In genomic region chr1:183073320-183073719, GRCh38 we compare ENCODE assay signal across 32 cellular contexts. TPM values are rescaled to one million over a fixed set of nuclear protein-coding genes. Genes with fewer than 3 reads are reported as not detected.
DNase-seq lines count a peak whose midpoint lies in the region; ATAC-seq, FAIRE-seq and TF ChIP-seq lines count a peak whose summit lies in the region.
"Had no signal": no experiment of that assay in that cellular context is flagged by ENCODE, and none has a peak within 500 bp of the region (broad histone marks: within the 10 kb centered on the region; RNA-seq: fewer than 3 reads in every experiment).

No MANE protein-coding gene starts in this region.

- H3K9me2 ChIP-seq in DOHH2 (replicated peaks; ENCODE audit: control insufficient read depth, low read length) = no peaks in the 10 kb centered on the region

- DNase-seq in ascending aorta (ENCODE audit: low spot score in 2 of 2) (no peak), pancreas (no peak)
- DNase-seq: activated CD4-positive, alpha-beta T cell treated with anti-CD3 and anti-CD28 coated beads for 1 hour; activated CD8-positive, alpha-beta T cell treated with anti-CD3 and anti-CD28 coated beads, Interleukin-2, amount 10 ng/mL, durations not matched to agents 7 days and 5 days; activated gamma-delta T cell; activated naive CD8-positive, alpha-beta T cell treated with anti-CD3 and anti-CD28 coated beads, Interleukin-2, amount 50 U/mL, for 24 hours; activated T-cell treated with anti-CD3 and anti-CD28 coated beads for 4 hours; CD4-positive, CD25-positive, alpha-beta regulatory T cell; effector memory CD4-positive, alpha-beta T cell; foreskin fibroblast; immature natural killer cell; Karpas-422; NCI-H1048; NCI-H2029; NCI-H446; ovary; right cardiac atrium; SJCRH30; stimulated activated naive CD8-positive, alpha-beta T cell treated with anti-CD3 and anti-CD28 coated beads, Interleukin-15, Interleukin-2, amounts not matched to agents 100 U/mL and 50 U/mL, for 24 hours; T-cell; tibial artery had no signal

- no peaks in the 10 kb centered on the region for H3K27me3 ChIP-seq in ACC112 (ENCODE audit: insufficient read depth, low read length)
- H3K27me3 ChIP-seq in DOHH2 (ENCODE audit: control insufficient read depth, low read length) = peaks cover 4% of the 10 kb centered on the region; the same call in 1 of the 2 replicates
- H3K27me3 ChIP-seq in ascending aorta = no peaks in the 10 kb centered on the region
- H3K27me3 ChIP-seq in pancreas = no peaks in the 10 kb centered on the region
- H3K27me3 ChIP-seq: hepatocyte, ovary, SJCRH30, tibial artery had no signal

- H3K79me2 ChIP-seq in ACC112 (ENCODE audit: control insufficient read depth, insufficient read depth, low read length, unreplicated experiment) = peaks cover 96% of the 10 kb centered on the region
- H3K79me2 ChIP-seq in DOHH2 (ENCODE audit: control insufficient read depth, low read length) = peaks cover 32% of the 10 kb centered on the region

- peak overlapping the region; percentile 42; the same call in 1 of the 2 replicates for H3K27ac ChIP-seq in ACC112 (ENCODE audit: low read depth, low read length)
- H3K27ac ChIP-seq in DOHH2 (ENCODE audit: low read depth, low read length) = no peak overlapping the region
- peak overlapping the region; percentile 25 to 29 for H3K27ac ChIP-seq in ascending aorta
- H3K27ac ChIP-seq in pancreas = no peak overlapping the region
- H3K27ac ChIP-seq: hepatocyte, ovary, SJCRH30 had no signal

- H3K4me1 ChIP-seq in ACC112 (ENCODE audit: control insufficient read depth, insufficient read depth, low read length, unreplicated experiment) = peaks cover 82% of the 10 kb centered on the region
- H3K4me1 ChIP-seq in DOHH2 (ENCODE audit: control insufficient read depth, low read length) = peaks cover 66% of the 10 kb centered on the region
- H3K4me1 ChIP-seq in ascending aorta = peaks cover 6 to 75% of the 10 kb centered on the region in 2 donors
- H3K4me1 ChIP-seq in pancreas = peaks cover 0 to 14% (median 6%) of the 10 kb centered on the region in 3 donors

- H3K4me3 ChIP-seq in ACC112 (ENCODE audit: low read depth, low read length) = no peak overlapping the region
- H3K4me3 ChIP-seq in DOHH2 (ENCODE audit: low read length) = no peak overlapping the region
- H3K4me3 ChIP-seq in ascending aorta = no peak overlapping the region
- H3K4me3 ChIP-seq in pancreas = no peak overlapping the region
- H3K4me3 ChIP-seq: hepatocyte, ovary, SJCRH30, tibial artery had no signal

- H3K9me3 ChIP-seq in DOHH2 (ENCODE audit: control insufficient read depth, insufficient read depth, low read length) (no peaks in the 10 kb centered on the region), ascending aorta (no peaks in the 10 kb centered on the region), pancreas (no peaks in the 10 kb centered on the region)
- H3K9me3 ChIP-seq: ovary, SJCRH30, tibial artery had no signal

- no peak for FAIRE-seq in pancreas (lab: Jason Lieb, UNC)
- FAIRE-seq: colon, D721Med, H1 had no signal

- ATAC-seq in pancreas (peak in 3 of 4 donors; percentile 35 to 68 (median 45)), GM19452 (IDR thresholded peaks at IDR 0.05; ENCODE audit: unreplicated experiment) (no peak), GM19467 (IDR thresholded peaks at IDR 0.05; ENCODE audit: unreplicated experiment) (no peak), GM21367 (IDR thresholded peaks at IDR 0.05; ENCODE audit: unreplicated experiment) (no peak), HG03469 (IDR thresholded peaks at IDR 0.05; ENCODE audit: unreplicated experiment) (no peak)
- ATAC-seq: activated CD8-positive, alpha-beta T cell treated with anti-CD3 and anti-CD28 coated beads, Interleukin-2, amount 10 ng/mL, durations not matched to agents 7 days and 5 days; activated naive CD8-positive, alpha-beta T cell treated with anti-CD3 and anti-CD28 coated beads, Interleukin-2, amount 50 U/mL, for 24 hours; Panc1; right cardiac atrium; stimulated activated naive CD8-positive, alpha-beta T cell treated with anti-CD3 and anti-CD28 coated beads, Interleukin-15, Interleukin-2, amounts not matched to agents 100 U/mL and 50 U/mL, for 24 hours; T-cell had no signal

- TF ChIP-seq CTCF in DOHH2 (IDR thresholded peaks at IDR 0.05; ENCODE audit: low read depth, low read length, poor library complexity, severe bottlenecking) (no peak), ascending aorta (IDR thresholded peaks at IDR 0.05) (no peak), pancreas (IDR thresholded peaks at IDR 0.05) (no peak)

- no peak overlapping the region for H2AFZ ChIP-seq in ACC112 (ENCODE audit: low read length, unreplicated experiment)
- H2AFZ ChIP-seq: hepatocyte had no signal

- intact Hi-C loops in ascending aorta (cut with DNase I) = no loop called here
- intact Hi-C loops in pancreas (cut with DNase I) = no loop called here

- no peaks in the 10 kb centered on the region for H3K36me3 ChIP-seq in ACC112 (ENCODE audit: insufficient read depth, low read length)
- no peaks in the 10 kb centered on the region for H3K36me3 ChIP-seq in DOHH2 (ENCODE audit: control insufficient read depth, low read length)
- H3K36me3 ChIP-seq in ascending aorta = no peaks in the 10 kb centered on the region
- H3K36me3 ChIP-seq in pancreas = no peaks in the 10 kb centered on the region
- H3K36me3 ChIP-seq: ovary, SJCRH30, tibial artery had no signal

- H3K4me2 ChIP-seq in DOHH2 (ENCODE audit: low read length) = peak overlapping the region; percentile 9; the same call in 1 of the 2 replicates
- H3K4me2 ChIP-seq: hepatocyte had no signal

- 0 out of 2 replicates have a peak, but pooled peaks cover 5% of the 10 kb centered on the region for H4K20me1 ChIP-seq in DOHH2 (ENCODE audit: control insufficient read depth, insufficient read depth, low read depth, low read length)

- H3F3A ChIP-seq in DOHH2 (ENCODE audit: control insufficient read depth, insufficient read depth) = peaks cover 16% of the 10 kb centered on the region

RNA-seq across cellular contexts. Expression of gene LAMC1, which starts 50.1 kb away (rescaled TPM):
- total RNA-seq in ascending aorta = 166 TPM
- 10 to 100 TPM; 16.4 to 50.1 (median 37.0) TPM for total RNA-seq in pancreas
- 10 to 100 TPM; 11.2 to 12.3 TPM for polyA plus RNA-seq in pancreas
- total RNA-seq: activated CD8-positive, alpha-beta T cell treated with anti-CD3 and anti-CD28 coated beads, Interleukin-2, amount 10 ng/mL, durations not matched to agents 7 days and 5 days had no signal
- polyA plus RNA-seq: CD4-positive, CD25-positive, alpha-beta regulatory T cell had no signal

Comparison
In these comparisons a context has a peak if more than half of its experiments do, and no peak if none do; other contexts are left out.
1. H3K27ac ChIP-seq: peak in ACC112 (single experiment) and ascending aorta (2 of 2); none in DOHH2 (single experiment) and pancreas (0 of 4).
2. ATAC-seq: peak in pancreas (3 of 4); none in GM19452 (single experiment), GM19467 (single experiment), GM21367 (single experiment) and HG03469 (single experiment).